In the genomic region with DNA sequence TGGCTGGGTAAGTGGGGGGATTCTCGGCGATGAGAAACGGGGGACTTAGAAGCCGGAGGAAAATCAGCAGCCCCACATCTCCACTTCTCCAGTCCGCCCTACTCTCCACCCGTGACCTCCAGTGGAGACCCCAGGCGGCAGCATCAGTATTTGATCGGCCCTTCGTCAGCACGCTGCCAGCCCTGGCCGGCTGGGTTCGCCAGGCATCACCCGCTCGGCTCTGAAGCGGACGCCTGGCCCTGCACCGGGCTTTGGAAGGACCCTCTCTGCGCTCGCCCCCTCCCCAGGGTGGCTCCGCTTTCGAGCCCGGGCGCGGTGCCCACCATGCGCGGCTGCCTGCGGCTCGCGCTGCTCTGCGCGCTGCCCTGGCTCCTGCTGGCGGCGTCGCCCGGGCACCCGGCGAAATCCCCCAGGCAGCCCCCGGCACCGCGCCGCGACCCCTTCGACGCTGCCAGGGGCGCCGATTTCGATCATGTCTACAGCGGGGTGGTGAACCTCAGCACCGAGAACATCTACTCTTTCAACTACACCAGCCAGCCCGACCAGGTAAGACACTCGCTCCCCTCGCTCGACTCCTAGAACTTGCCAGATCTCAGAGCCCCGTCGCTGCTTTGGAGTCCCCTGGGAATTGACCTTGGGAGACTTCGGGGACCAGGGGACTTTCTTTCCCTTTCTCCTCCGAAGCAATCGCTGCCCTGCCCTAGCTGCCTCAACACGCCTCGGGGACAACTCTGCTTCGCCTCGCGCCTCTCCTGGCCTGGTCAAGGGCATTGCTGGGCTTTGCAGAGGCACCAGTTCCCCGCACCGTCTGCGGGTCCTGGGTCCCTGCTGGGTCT, we compare ENCODE assay signal across 8 cellular contexts. TPM values are rescaled to one million over a fixed set of nuclear protein-coding genes. Genes with fewer than 3 reads are reported as not detected.
DNase-seq lines count a peak whose midpoint lies in the region; ATAC-seq and TF ChIP-seq lines count a peak whose summit lies in the region.

No MANE protein-coding gene starts in this region.

- H3K27me3 ChIP-seq in CD4-positive, CD25-positive, alpha-beta regulatory T cell (ENCODE audit: control insufficient read depth, insufficient read depth, low read length), result no peaks in the 10 kb centered on the region
- H3K27me3 ChIP-seq in muscle layer of duodenum (ENCODE audit: low read depth, low read length) (peaks cover 9% of the 10 kb centered on the region), testis (no peaks in the 10 kb centered on the region)

- peak overlapping the region; percentile 96 to 100 (median 97) for H3K4me3 Mint-ChIP-seq in CD4-positive, CD25-positive, alpha-beta regulatory T cell
- peak overlapping the region; percentile 93 to 100 for H3K4me3 Mint-ChIP-seq in effector memory CD8-positive, alpha-beta T cell

- peak; percentile 56 for ATAC-seq in CD4-positive, CD25-positive, alpha-beta regulatory T cell (ENCODE audit: low read depth in 2 of 2)
- ATAC-seq in GM19438 (IDR thresholded peaks at IDR 0.05; ENCODE audit: low read depth, unreplicated experiment) (peak; percentile 48), HG03457 (IDR thresholded peaks at IDR 0.05; ENCODE audit: unreplicated experiment) (no peak)
- ATAC-seq in effector memory CD8-positive, alpha-beta T cell (replicated peaks), result peak; percentile 54

- H3K36me3 ChIP-seq in CD4-positive, CD25-positive, alpha-beta regulatory T cell (ENCODE audit: control insufficient read depth, insufficient read depth, low read length), result peaks cover 4% of the 10 kb centered on the region
- H3K36me3 ChIP-seq in muscle layer of duodenum (ENCODE audit: control insufficient read depth in 1 of 2, insufficient read depth in 2 of 2, low read length in 2 of 2), result no peaks in the 10 kb centered on the region
- H3K36me3 ChIP-seq in testis (ENCODE audit: low read depth, missing control alignments), result no peaks in the 10 kb centered on the region

- 1% methylated on average over 35 to 66 of the region's 66 CpGs for WGBS in testis, 2 donors

- H3K27ac Mint-ChIP-seq in CD4-positive, CD25-positive, alpha-beta regulatory T cell, result peak overlapping the region; percentile 97 to 100 (median 100)
- peak overlapping the region; percentile 93 to 98 for H3K27ac Mint-ChIP-seq in effector memory CD8-positive, alpha-beta T cell

- peaks cover 14% of the 10 kb centered on the region for H3K36me3 Mint-ChIP-seq in CD4-positive, CD25-positive, alpha-beta regulatory T cell
- H3K36me3 Mint-ChIP-seq in effector memory CD8-positive, alpha-beta T cell (ENCODE audit: insufficient read depth), result peaks cover 30% of the 10 kb centered on the region

- peak overlapping the region; percentile 84 for H3K4me3 ChIP-seq in CD4-positive, CD25-positive, alpha-beta regulatory T cell (ENCODE audit: low read depth, low read length)
- H3K4me3 ChIP-seq in muscle layer of duodenum (ENCODE audit: low read depth in 1 of 2, low read length in 2 of 2) (peak overlapping the region; percentile 76 to 86), testis (peak overlapping the region; percentile 52 to 55)

- H3K9me3 Mint-ChIP-seq in CD4-positive, CD25-positive, alpha-beta regulatory T cell, result peaks cover 0 to 2% (median 0%) of the 10 kb centered on the region in 7 donors
- H3K9me3 Mint-ChIP-seq in effector memory CD8-positive, alpha-beta T cell, result no peaks in the 10 kb centered on the region

- peaks cover 43% of the 10 kb centered on the region for H3K4me1 ChIP-seq in CD4-positive, CD25-positive, alpha-beta regulatory T cell (ENCODE audit: control insufficient read depth, insufficient read depth, low read length, poor library complexity, severe bottlenecking)
- H3K4me1 ChIP-seq in muscle layer of duodenum (ENCODE audit: control insufficient read depth in 1 of 2, insufficient read depth in 2 of 2, low read length in 2 of 2), result peaks cover 0 to 7% of the 10 kb centered on the region in 2 donors
- peaks cover 3% of the 10 kb centered on the region for H3K4me1 ChIP-seq in testis

- peak in 2 of 3 donors; percentile 21 to 36 for DNase-seq in CD4-positive, CD25-positive, alpha-beta regulatory T cell
- DNase-seq in HT-29 (ENCODE audit: low spot score) (peak; percentile 23), testis (peak; percentile 19)
- DNase-seq in activated CD4-positive, alpha-beta T cell treated with anti-CD3 and anti-CD28 coated beads, Interleukin-2, amount 50 U/mL, for 24 hours (ENCODE audit: low read depth in 1 of 2, low spot score in 1 of 2), result peak; percentile 12 to 16
- peak; percentile 22 to 46 (median 30) for DNase-seq in effector memory CD8-positive, alpha-beta T cell

- H3K27ac ChIP-seq in CD4-positive, CD25-positive, alpha-beta regulatory T cell (ENCODE audit: insufficient read depth, low read length, poor library complexity, severe bottlenecking), result peak overlapping the region; percentile 89
- H3K27ac ChIP-seq in muscle layer of duodenum (ENCODE audit: low read length), result peak overlapping the region; percentile 67
- H3K27ac ChIP-seq in testis, result no peak overlapping the region

- TF ChIP-seq POLR2A in testis (IDR thresholded peaks at IDR 0.05), result no peak

- intact Hi-C loops in testis (cut with DNase I; ENCODE audit: low total_unique reads), result no loop called here

- peaks cover 3% of the 10 kb centered on the region for H3K27me3 Mint-ChIP-seq in CD4-positive, CD25-positive, alpha-beta regulatory T cell
- H3K27me3 Mint-ChIP-seq in effector memory CD8-positive, alpha-beta T cell, result no peaks in the 10 kb centered on the region

- H3K4me1 Mint-ChIP-seq in CD4-positive, CD25-positive, alpha-beta regulatory T cell, result peaks cover 28 to 60% (median 50%) of the 10 kb centered on the region in 4 donors
- peaks cover 43 to 53% of the 10 kb centered on the region in 2 donors for H3K4me1 Mint-ChIP-seq in effector memory CD8-positive, alpha-beta T cell (ENCODE audit: low read depth in 2 of 2)

- TF ChIP-seq CTCF in testis (IDR thresholded peaks at IDR 0.05), result no peak

- H3K9me3 ChIP-seq in CD4-positive, CD25-positive, alpha-beta regulatory T cell (ENCODE audit: control insufficient read depth in 2 of 2, low read length in 2 of 2), result no peaks in the 10 kb centered on the region
- H3K9me3 ChIP-seq in muscle layer of duodenum (ENCODE audit: control insufficient read depth in 1 of 2, low read length in 2 of 2), result no peaks in the 10 kb centered on the region
- no peaks in the 10 kb centered on the region for H3K9me3 ChIP-seq in testis

RNA-seq across cellular contexts. Expression of a gene that starts 0.6 kb away (rescaled TPM):
- 59.9 TPM for total RNA-seq in CD4-positive, CD25-positive, alpha-beta regulatory T cell
- 10 to 100 TPM; 13.6 to 18.1 (median 17.7) TPM for polyA plus RNA-seq in CD4-positive, CD25-positive, alpha-beta regulatory T cell
- total RNA-seq in HT-29 (2014; rRNA removed; shearing (Covaris generic)), result 4.8 and 5.5 TPM in 2 replicates
- 1 to 10 TPM; 5.9 to 8.6 TPM for total RNA-seq in testis
- polyA plus RNA-seq in testis (ENCODE audit: insufficient read depth, low read depth, low replicate concordance), result 5.0 TPM

RNA-seq across cellular contexts. Expression of a gene that starts 18.0 kb away (rescaled TPM):
- total RNA-seq in CD4-positive, CD25-positive, alpha-beta regulatory T cell, result 10.5 TPM
- 1 to 10 TPM; 2.3 to 4.0 (median 2.6) TPM for polyA plus RNA-seq in CD4-positive, CD25-positive, alpha-beta regulatory T cell
- total RNA-seq in HT-29 (2014; rRNA removed; shearing (Covaris generic)), result 6.0 and 11.7 TPM in 2 replicates
- total RNA-seq in testis, result 10 to 100 TPM; 29.4 to 31.2 TPM
- polyA plus RNA-seq in testis (ENCODE audit: insufficient read depth, low read depth, low replicate concordance), result 12.6 TPM

Comparison
In these comparisons a context has a peak if more than half of its experiments do, and no peak if none do; other contexts are left out.
1. H3K27ac ChIP-seq: peak in CD4-positive, CD25-positive, alpha-beta regulatory T cell (single experiment) and muscle layer of duodenum (single experiment); none in testis (0 of 2).
2. Peak in every context shown above with its lines, with median percentiles within 50 percentile points of each other: DNase-seq and H3K4me3 ChIP-seq.